ENCODE assay signal across 9 cellular contexts in genomic region chr2:30448308-30448707, GRCh38. TPM values are rescaled to one million over a fixed set of nuclear protein-coding genes. Genes with fewer than 3 reads are reported as not detected.
DNase-seq lines count a peak whose midpoint lies in the region; ATAC-seq, FAIRE-seq and TF ChIP-seq lines count a peak whose summit lies in the region.
"Had no signal": no experiment of that assay in that cellular context is flagged by ENCODE, and none has a peak within 500 bp of the region (broad histone marks: within the 10 kb centered on the region; RNA-seq: fewer than 3 reads in every experiment).

No MANE protein-coding gene starts in this region.

- H3K4me1 ChIP-seq in fibroblast of lung (ENCODE audit: control insufficient read depth, extremely low read depth, insufficient read depth, low read length) (peaks cover 5% of the 10 kb centered on the region), small intestine (ENCODE audit: control insufficient read depth in 2 of 2, insufficient read depth in 1 of 2, low read depth in 1 of 2, low read length in 1 of 2) (peaks cover 4% of the 10 kb centered on the region in 2 donors)

- peak; percentile 63 for ATAC-seq in activated CD4-positive, alpha-beta T cell treated with anti-CD3 and anti-CD28 coated beads for 36 hours

- peaks cover 37% of the 10 kb centered on the region for H3K4me1 Mint-ChIP-seq in activated CD4-positive, alpha-beta T cell treated with anti-CD3 and anti-CD28 coated beads for 36 hours

- CTCF ChIA-PET in activated CD4-positive, alpha-beta T cell treated with anti-CD3 and anti-CD28 coated beads for 36 hours (lab: Charles Lee), result interaction anchor here (0.5 to 2.4 kb wide), 6 partner anchors 11 to 283 kb away, joined by 3 to 6 read pairs (median 4); no protein-coding TSS in a partner anchor

- peaks cover 19% of the 10 kb centered on the region for H3K36me3 Mint-ChIP-seq in activated CD4-positive, alpha-beta T cell treated with anti-CD3 and anti-CD28 coated beads for 36 hours (ENCODE audit: low read depth)

- no peaks in the 10 kb centered on the region for H3K9me3 ChIP-seq in SU-DHL-6 (ENCODE audit: insufficient read depth, low read length)
- H3K9me3 ChIP-seq in fibroblast of lung (ENCODE audit: control insufficient read depth, insufficient read depth, low read depth, low read length), result no peaks in the 10 kb centered on the region
- H3K9me3 ChIP-seq in small intestine (ENCODE audit: control insufficient read depth, low read depth), result no peaks in the 10 kb centered on the region

- H3K79me2 ChIP-seq in SU-DHL-6 (ENCODE audit: insufficient read depth, low read length) (peaks cover 25% of the 10 kb centered on the region), fibroblast of lung (ENCODE audit: control insufficient read depth, insufficient read depth, low read length) (peaks cover 22% of the 10 kb centered on the region)

- peak overlapping the region; percentile 87 for H3K4me3 Mint-ChIP-seq in activated CD4-positive, alpha-beta T cell treated with anti-CD3 and anti-CD28 coated beads for 36 hours

- no peak overlapping the region for H3K27ac ChIP-seq in SU-DHL-6 (ENCODE audit: low read depth, low read length)
- H3K27ac ChIP-seq in fibroblast of lung (ENCODE audit: insufficient read depth, low read length), result no peak overlapping the region
- H3K27ac ChIP-seq in small intestine (ENCODE audit: low read depth in 1 of 2, low read length in 1 of 2), result peak overlapping the region; percentile 36 to 37

- TF ChIP-seq CTCF in SU-DHL-6 (IDR thresholded peaks at IDR 0.05; ENCODE audit: insufficient read depth, low read length, poor library complexity, severe bottlenecking), result no peak
- no peak for TF ChIP-seq CTCF in fibroblast of lung (conservative IDR thresholded peaks at IDR 0.05 in 1 of 2, IDR thresholded peaks at IDR 0.05 in 1 of 2; ENCODE audit: low read depth in 1 of 2, low read length in 2 of 2)

- no peaks in the 10 kb centered on the region for H3K27me3 ChIP-seq in SU-DHL-6 (ENCODE audit: low read length)
- no peaks in the 10 kb centered on the region for H3K27me3 ChIP-seq in fibroblast of lung (ENCODE audit: control insufficient read depth, insufficient read depth, low read length)
- no peaks in the 10 kb centered on the region for H3K27me3 ChIP-seq in small intestine (ENCODE audit: control insufficient read depth in 2 of 2, insufficient read depth in 2 of 2, low read length in 2 of 2)

- 0 out of 2 replicates have a peak overlapping the region, but pooled peaks have one; percentile 90 for H3K9ac ChIP-seq in SU-DHL-6 (ENCODE audit: low read length)
- H3K9ac ChIP-seq in fibroblast of lung (ENCODE audit: insufficient read depth, low read length), result no peak overlapping the region

- H3F3A ChIP-seq in SU-DHL-6 (ENCODE audit: insufficient read depth), result no peaks in the 10 kb centered on the region

- H3K9me2 ChIP-seq in SU-DHL-6 (replicated peaks; ENCODE audit: insufficient read depth, low read length), result no peaks in the 10 kb centered on the region

- DNase-seq in activated CD4-positive, alpha-beta T cell treated with anti-CD3 and anti-CD28 coated beads for 36 hours, result peak; percentile 25
- DNase-seq in activated CD4-positive, alpha-beta T cell treated with anti-CD3 and anti-CD28 coated beads for 1 hour, result no peak
- DNase-seq in fibroblast of lung (ENCODE audit: low read depth in 2 of 2) (no peak), small intestine (no peak), GOT3 (lab: John Stamatoyannopoulos, UW) (no peak), Ammon's horn (ENCODE audit: low spot score) (no peak)
- DNase-seq in activated effector memory CD4-positive, alpha-beta T cell treated with Interleukin-2 at 50 U/mL for 16 hours, result no peak
- DNase-seq: NCI-H2029 had no signal

- 0 out of 2 replicates have a peak, but pooled peaks cover 2% of the 10 kb centered on the region for H4K20me1 ChIP-seq in SU-DHL-6 (ENCODE audit: low read depth, low read length)
- H4K20me1 ChIP-seq in fibroblast of lung (ENCODE audit: control insufficient read depth, extremely low read depth, insufficient read depth, low read length), result no peaks in the 10 kb centered on the region

- H3K27me3 Mint-ChIP-seq in activated CD4-positive, alpha-beta T cell treated with anti-CD3 and anti-CD28 coated beads for 36 hours, result no peaks in the 10 kb centered on the region

- H2AFZ ChIP-seq in SU-DHL-6 (ENCODE audit: low read depth, low read length, severe bottlenecking) (no peak overlapping the region), fibroblast of lung (ENCODE audit: low read length) (no peak overlapping the region)

- no peak overlapping the region for H3K4me3 ChIP-seq in SU-DHL-6 (ENCODE audit: insufficient read depth, low read length, poor library complexity, severe bottlenecking)
- peak overlapping the region; percentile 82 to 95 (median 93) for H3K4me3 ChIP-seq in fibroblast of lung (replicated peaks in 1 of 4; ENCODE audit: control extremely low read depth in 1 of 4, insufficient read depth in 1 of 4, low read depth in 3 of 4, low read length in 4 of 4)
- H3K4me3 ChIP-seq in small intestine (ENCODE audit: low read depth in 1 of 2, low read length in 2 of 2), result peak overlapping the region in 1 of 2 donors; percentile 3

- no peak for FAIRE-seq in small intestine (lab: Jason Lieb, UNC)

- peak overlapping the region; percentile 92 for H3K4me2 ChIP-seq in SU-DHL-6 (ENCODE audit: low read depth, low read length, poor library complexity, severe bottlenecking)
- peak overlapping the region; percentile 92 for H3K4me2 ChIP-seq in fibroblast of lung (ENCODE audit: extremely low read depth, insufficient read depth, low read length)

- POLR2A ChIA-PET in activated CD4-positive, alpha-beta T cell treated with anti-CD3 and anti-CD28 coated beads for 36 hours (lab: Charles Lee), result interaction anchor here (0.6 to 1.8 kb wide), 8 partner anchors 20 to 302 kb away, joined by 3 to 5 read pairs (median 4); partner anchors contain the start of gene YPEL5

- H3K36me3 ChIP-seq in SU-DHL-6 (ENCODE audit: low read length), result no peaks in the 10 kb centered on the region
- no peaks in the 10 kb centered on the region for H3K36me3 ChIP-seq in fibroblast of lung (ENCODE audit: control insufficient read depth, insufficient read depth, low read length)
- H3K36me3 ChIP-seq in small intestine (ENCODE audit: control insufficient read depth in 2 of 2, insufficient read depth in 2 of 2, low read length in 2 of 2), result no peaks in the 10 kb centered on the region

- H3K9me3 Mint-ChIP-seq in activated CD4-positive, alpha-beta T cell treated with anti-CD3 and anti-CD28 coated beads for 36 hours (ENCODE audit: low read depth), result no peaks in the 10 kb centered on the region

- peak overlapping the region; percentile 96 for H3K27ac Mint-ChIP-seq in activated CD4-positive, alpha-beta T cell treated with anti-CD3 and anti-CD28 coated beads for 36 hours

- intact Hi-C loops in activated CD4-positive, alpha-beta T cell treated with anti-CD3 and anti-CD28 coated beads for 36 hours (cut with DNase I, micrococcal nuclease), result loop anchor here (1.0 to 5.0 kb wide), 4 partner anchors 111 to 301 kb away; partner anchors contain the start of genes LBH (in 1 of the 2) and YPEL5 (in 1 of the 2)

- WGBS in small intestine, 3 donors, result 9 to 39% (median 13%) methylated on average over 4 of the region's 4 CpGs

RNA-seq across cellular contexts. Expression of gene LCLAT1, which starts 1.3 kb away (rescaled TPM):
- 10 to 100 TPM; 18.5 to 21.7 TPM for total RNA-seq in activated CD4-positive, alpha-beta T cell treated with anti-CD3 and anti-CD28 coated beads for 36 hours
- 17.7 and 43.3 TPM in 2 replicates for total RNA-seq in fibroblast of lung
- polyA plus RNA-seq in fibroblast of lung (37.1 and 45.9 TPM in 2 replicates), small intestine (10 to 100 TPM in 1 of 3 donors, 1 to 10 TPM in 2; 1.6 to 11.2 (median 2.9) TPM)
- 9.7 and 15.9 TPM in 2 replicates for polyA plus RNA-seq in fibroblast of lung (2012)
- 16.7 and 19.4 TPM in 2 replicates for polyA minus RNA-seq in fibroblast of lung (ENCODE audit: low replicate concordance)

Comparison
In these comparisons a context has a peak if more than half of its experiments do, and no peak if none do; other contexts are left out.
1. H3K27ac ChIP-seq: peak in small intestine (2 of 2); none in SU-DHL-6 (single experiment) and fibroblast of lung (single experiment).